ENCODE assay signal across 26 cellular contexts in genomic region chr6:153162172-153162571, GRCh38. TPM values are rescaled to one million over a fixed set of nuclear protein-coding genes. Genes with fewer than 3 reads are reported as not detected.
"Had no signal": no experiment of that assay in that cellular context is flagged by ENCODE, and none has a peak within 500 bp of the region (broad histone marks: within the 10 kb centered on the region; RNA-seq: fewer than 3 reads in every experiment).

No MANE protein-coding gene starts in this region.

- H3K36me3 ChIP-seq: ascending aorta, breast epithelium, gastroesophageal sphincter, heart right ventricle, ovary, suprapubic skin, transverse colon, uterus had no signal

- H3K36me3 Mint-ChIP-seq: activated naive CD4-positive, alpha-beta T cell treated with anti-CD3 and anti-CD28 coated beads, Interleukin-2, amount 10 ng/mL, durations not matched to agents 7 days and 5 days; memory B cell; naive B cell had no signal

- H3K4me3 Mint-ChIP-seq: activated CD4-positive, alpha-beta T cell treated with anti-CD3 and anti-CD28 coated beads, Interleukin-2, amount 10 ng/mL, durations not matched to agents 24 days and 14 days; activated CD8-positive, alpha-beta T cell treated with anti-CD3 and anti-CD28 coated beads for 36 hours; activated naive CD4-positive, alpha-beta T cell treated with anti-CD3 and anti-CD28 coated beads, Interleukin-2, amount 10 ng/mL, durations not matched to agents 7 days and 5 days; activated T-cell treated with anti-CD3 and anti-CD28 coated beads, Interleukin-2, amount 50 U/mL, for 24 hours; memory B cell; naive B cell; stimulated activated naive CD8-positive, alpha-beta T cell treated with anti-CD3 and anti-CD28 coated beads, Interleukin-15, amount 100 ng/mL, for 72 hours had no signal

- DNase-seq: activated CD4-positive, alpha-beta T cell treated with anti-CD3 and anti-CD28 coated beads, Interleukin-2, amount 10 ng/mL, durations not matched to agents 24 days and 14 days; activated CD8-positive, alpha-beta T cell treated with anti-CD3 and anti-CD28 coated beads for 36 hours; activated naive CD4-positive, alpha-beta T cell treated with anti-CD3 and anti-CD28 coated beads, Interleukin-2, amount 10 ng/mL, durations not matched to agents 7 days and 5 days; activated T-cell treated with anti-CD3 and anti-CD28 coated beads, Interleukin-2, amount 50 U/mL, for 24 hours; dermis blood vessel endothelial cell; effector memory CD4-positive, alpha-beta T cell; heart right ventricle; kidney glomerular epithelial cell; left ventricle myocardium superior; mucosa of descending colon; naive B cell; ovary; psoas muscle; right cardiac atrium; small intestine; stimulated activated CD4-positive, alpha-beta T cell treated with anti-CD3 and anti-CD28 coated beads, Interleukin-4, amount 100 ng/mL, for 1 hour; stimulated activated naive CD8-positive, alpha-beta T cell treated with anti-CD3 and anti-CD28 coated beads, Interleukin-15, amount 100 ng/mL, for 72 hours; T1000; transverse colon; uterus had no signal

- H3K27ac ChIP-seq: ascending aorta, breast epithelium, gastroesophageal sphincter, heart right ventricle, ovary, psoas muscle, suprapubic skin, transverse colon, uterus had no signal

- H3K4me1 ChIP-seq: ascending aorta, breast epithelium, gastroesophageal sphincter, heart right ventricle, psoas muscle, suprapubic skin, transverse colon, uterus had no signal

- H3K9me3 Mint-ChIP-seq: activated CD8-positive, alpha-beta T cell treated with anti-CD3 and anti-CD28 coated beads for 36 hours; activated naive CD4-positive, alpha-beta T cell treated with anti-CD3 and anti-CD28 coated beads, Interleukin-2, amount 10 ng/mL, durations not matched to agents 7 days and 5 days; activated T-cell treated with anti-CD3 and anti-CD28 coated beads, Interleukin-2, amount 50 U/mL, for 24 hours; memory B cell had no signal

- H3K9me3 ChIP-seq: ascending aorta, breast epithelium, gastroesophageal sphincter, heart right ventricle, mucosa of descending colon, ovary, psoas muscle, suprapubic skin, transverse colon, uterus had no signal

- H3K4me3 ChIP-seq: ascending aorta, breast epithelium, gastroesophageal sphincter, heart right ventricle, mucosa of descending colon, ovary, psoas muscle, suprapubic skin, transverse colon, uterus had no signal

- H3K4me1 Mint-ChIP-seq: activated CD4-positive, alpha-beta T cell treated with anti-CD3 and anti-CD28 coated beads, Interleukin-2, amount 10 ng/mL, durations not matched to agents 24 days and 14 days; activated naive CD4-positive, alpha-beta T cell treated with anti-CD3 and anti-CD28 coated beads, Interleukin-2, amount 10 ng/mL, durations not matched to agents 7 days and 5 days; memory B cell; naive B cell; stimulated activated naive CD8-positive, alpha-beta T cell treated with anti-CD3 and anti-CD28 coated beads, Interleukin-15, amount 100 ng/mL, for 72 hours had no signal

- H3K27me3 Mint-ChIP-seq: activated CD4-positive, alpha-beta T cell treated with anti-CD3 and anti-CD28 coated beads, Interleukin-2, amount 10 ng/mL, durations not matched to agents 24 days and 14 days; activated naive CD4-positive, alpha-beta T cell treated with anti-CD3 and anti-CD28 coated beads, Interleukin-2, amount 10 ng/mL, durations not matched to agents 7 days and 5 days; memory B cell had no signal

- H3K27me3 ChIP-seq: ascending aorta, breast epithelium, gastroesophageal sphincter, heart right ventricle, ovary, suprapubic skin, transverse colon, uterus had no signal

- H3K27ac Mint-ChIP-seq: activated CD4-positive, alpha-beta T cell treated with anti-CD3 and anti-CD28 coated beads, Interleukin-2, amount 10 ng/mL, durations not matched to agents 24 days and 14 days; activated CD8-positive, alpha-beta T cell treated with anti-CD3 and anti-CD28 coated beads for 36 hours; activated naive CD4-positive, alpha-beta T cell treated with anti-CD3 and anti-CD28 coated beads, Interleukin-2, amount 10 ng/mL, durations not matched to agents 7 days and 5 days; activated T-cell treated with anti-CD3 and anti-CD28 coated beads, Interleukin-2, amount 50 U/mL, for 24 hours; memory B cell; naive B cell; stimulated activated naive CD8-positive, alpha-beta T cell treated with anti-CD3 and anti-CD28 coated beads, Interleukin-15, amount 100 ng/mL, for 72 hours had no signal

- ATAC-seq: activated CD8-positive, alpha-beta T cell treated with anti-CD3 and anti-CD28 coated beads for 36 hours; gastroesophageal sphincter; heart right ventricle; left ventricle myocardium superior; mucosa of descending colon; psoas muscle; right cardiac atrium; stimulated activated naive CD8-positive, alpha-beta T cell treated with anti-CD3 and anti-CD28 coated beads, Interleukin-15, amount 100 ng/mL, for 72 hours had no signal

RNA-seq across cellular contexts. Expression of gene RGS17, which starts 31.1 kb away (rescaled TPM):
- total RNA-seq: activated CD4-positive, alpha-beta T cell treated with anti-CD3 and anti-CD28 coated beads, Interleukin-2, amount 10 ng/mL, durations not matched to agents 24 days and 14 days; activated CD8-positive, alpha-beta T cell treated with anti-CD3 and anti-CD28 coated beads for 36 hours; ascending aorta; T-helper 1 cell treated with Interleukin-12 subunit alpha and Interleukin-12 subunit beta and Interleukin-4 antibody, amounts not matched to agents 30 ng/mL and 1 ng/mL, for 36 hours had no signal
